1 cellular context compared by ENCODE assay signal in genomic region chr6:63174173-63174572, GRCh38.
TF ChIP-seq lines count a peak whose summit lies in the region.

No MANE protein-coding gene starts in this region.

TF ChIP-seq in HepG2, 621 proteins besides CTCF, POLR2A, EP300 and RAD21 (continued from another document):
- peak; percentile 89 for TF ChIP-seq ZBTB40 (IDR thresholded peaks at IDR 0.05)
- no peak for TF ChIP-seq ZBTB40 (CRISPR knock-in tag; IDR thresholded peaks at IDR 0.05)
